1 cellular context compared by ENCODE assay signal in genomic region chr9:110220809-110221208, GRCh38.
TF ChIP-seq lines count a peak whose summit lies in the region.

No MANE protein-coding gene starts in this region.

TF ChIP-seq in HepG2, 621 proteins besides CTCF, POLR2A, EP300 and RAD21 (continued from another document and continues in another):
- no peak for TF ChIP-seq POLR2G (IDR thresholded peaks at IDR 0.05; ENCODE audit: low read depth, low read length)
- TF ChIP-seq SALL1 (CRISPR knock-in tag; IDR thresholded peaks at IDR 0.05), result peak; percentile 88
- peak; percentile 71; the same call in 1 of the 2 replicates for TF ChIP-seq CREM (IDR thresholded peaks at IDR 0.05)
- TF ChIP-seq CREM (CRISPR knock-in tag; IDR thresholded peaks at IDR 0.05), result no peak
- TF ChIP-seq ZNF570 (CRISPR knock-in tag; IDR thresholded peaks at IDR 0.05; ENCODE audit: borderline replicate concordance), result no peak
- TF ChIP-seq NRL (CRISPR knock-in tag; IDR thresholded peaks at IDR 0.05; ENCODE audit: borderline replicate concordance), result no peak
- TF ChIP-seq IRF9 (CRISPR knock-in tag; IDR thresholded peaks at IDR 0.05; ENCODE audit: borderline replicate concordance), result no peak
- no peak for TF ChIP-seq HMGA1 (CRISPR knock-in tag; conservative IDR thresholded peaks at IDR 0.05)
- no peak for TF ChIP-seq ZFP36 (IDR thresholded peaks at IDR 0.05; ENCODE audit: borderline replicate concordance, low read depth, low read length, partially characterized antibody)
- TF ChIP-seq MTF2 (CRISPR knock-in tag; IDR thresholded peaks at IDR 0.05; ENCODE audit: borderline replicate concordance), result no peak
- no peak for TF ChIP-seq RNF219 (CRISPR knock-in tag; IDR thresholded peaks at IDR 0.05)
- no peak for TF ChIP-seq KLF9 (CRISPR knock-in tag; IDR thresholded peaks at IDR 0.05; ENCODE audit: low read depth)
- TF ChIP-seq GPN1 (CRISPR knock-in tag; IDR thresholded peaks at IDR 0.05; ENCODE audit: borderline replicate concordance), result no peak
- TF ChIP-seq ZBTB39 (CRISPR knock-in tag; IDR thresholded peaks at IDR 0.05), result peak; percentile 98
- no peak for TF ChIP-seq ZNF501 (CRISPR knock-in tag; IDR thresholded peaks at IDR 0.05)
- TF ChIP-seq PAWR (CRISPR knock-in tag; IDR thresholded peaks at IDR 0.05; ENCODE audit: borderline replicate concordance), result no peak
- 0 out of 2 replicates have a peak, but pooled peaks have one; percentile 26 for TF ChIP-seq FOXK2 (IDR thresholded peaks at IDR 0.05)
- TF ChIP-seq SMC3 (IDR thresholded peaks at IDR 0.05; ENCODE audit: low read length), result no peak
- no peak for TF ChIP-seq ZUFSP (CRISPR knock-in tag; IDR thresholded peaks at IDR 0.05; ENCODE audit: borderline replicate concordance)
- TF ChIP-seq MTA1 (CRISPR knock-in tag; IDR thresholded peaks at IDR 0.05; ENCODE audit: borderline replicate concordance), result no peak
- TF ChIP-seq HOXA5 (CRISPR knock-in tag; IDR thresholded peaks at IDR 0.05), result no peak
- TF ChIP-seq PCBP2 (optimal IDR thresholded peaks at IDR 0.05; ENCODE audit: low read depth, low read length, poor library complexity, severe bottlenecking), result no peak
- peak; percentile 83 for TF ChIP-seq ZNF414 (CRISPR knock-in tag; IDR thresholded peaks at IDR 0.05)
- TF ChIP-seq ZNF629 (CRISPR knock-in tag; conservative IDR thresholded peaks at IDR 0.05), result no peak
- no peak for TF ChIP-seq NPAS2 (CRISPR knock-in tag; IDR thresholded peaks at IDR 0.05; ENCODE audit: borderline replicate concordance)
- TF ChIP-seq NFE2L2 (IDR thresholded peaks at IDR 0.05; ENCODE audit: low read length), result no peak
- TF ChIP-seq CSRNP1 (CRISPR knock-in tag; IDR thresholded peaks at IDR 0.05), result no peak
- TF ChIP-seq ZNF768 (CRISPR knock-in tag; IDR thresholded peaks at IDR 0.05), result no peak
- no peak for TF ChIP-seq UBTF (CRISPR knock-in tag; IDR thresholded peaks at IDR 0.05)
- TF ChIP-seq RXRA (CRISPR knock-in tag; IDR thresholded peaks at IDR 0.05), result peak; percentile 47; the same call in 1 of the 2 replicates
- no peak for TF ChIP-seq ZBTB38 (CRISPR knock-in tag; IDR thresholded peaks at IDR 0.05)
- no peak for TF ChIP-seq RNF2 (conservative IDR thresholded peaks at IDR 0.05; ENCODE audit: low read depth)
- 0 out of 2 replicates have a peak, but pooled peaks have one; percentile 46 for TF ChIP-seq ZFP36L1 (CRISPR knock-in tag; IDR thresholded peaks at IDR 0.05)
- TF ChIP-seq TEAD2 (CRISPR knock-in tag; IDR thresholded peaks at IDR 0.05), result no peak
- no peak for TF ChIP-seq ZNF879 (CRISPR knock-in tag; IDR thresholded peaks at IDR 0.05)
- TF ChIP-seq ZNF558 (CRISPR knock-in tag; IDR thresholded peaks at IDR 0.05; ENCODE audit: borderline replicate concordance), result no peak
- no peak for TF ChIP-seq NFATC3 (CRISPR knock-in tag; IDR thresholded peaks at IDR 0.05)
- no peak for TF ChIP-seq MYC (CRISPR knock-in tag; IDR thresholded peaks at IDR 0.05; ENCODE audit: borderline replicate concordance)
- no peak for TF ChIP-seq GLI4 (CRISPR knock-in tag; IDR thresholded peaks at IDR 0.05; ENCODE audit: borderline replicate concordance)
- TF ChIP-seq FOXA1 (IDR thresholded peaks at IDR 0.05), result no peak
- peak; percentile 69 for TF ChIP-seq FOXA1 (CRISPR knock-in tag; IDR thresholded peaks at IDR 0.05)
- TF ChIP-seq PREB (CRISPR knock-in tag; IDR thresholded peaks at IDR 0.05), result no peak
- no peak for TF ChIP-seq ZNF749 (CRISPR knock-in tag; IDR thresholded peaks at IDR 0.05; ENCODE audit: borderline replicate concordance)
- TF ChIP-seq SNAPC2 (CRISPR knock-in tag; IDR thresholded peaks at IDR 0.05), result peak; percentile 74
- TF ChIP-seq NR2C2 (CRISPR knock-in tag; IDR thresholded peaks at IDR 0.05; ENCODE audit: borderline replicate concordance), result peak; percentile 91
- TF ChIP-seq FOXO1 (CRISPR knock-in tag; IDR thresholded peaks at IDR 0.05), result peak; percentile 56; the same call in 1 of the 2 replicates
- no peak for TF ChIP-seq ZNF225 (CRISPR knock-in tag; IDR thresholded peaks at IDR 0.05)
- no peak for TF ChIP-seq ZNF83 (CRISPR knock-in tag; IDR thresholded peaks at IDR 0.05; ENCODE audit: borderline replicate concordance)
- no peak for TF ChIP-seq ZNF839 (CRISPR knock-in tag; IDR thresholded peaks at IDR 0.05; ENCODE audit: borderline replicate concordance)
- no peak for TF ChIP-seq ETS1 (CRISPR knock-in tag; IDR thresholded peaks at IDR 0.05)
- TF ChIP-seq SKIL (CRISPR knock-in tag; IDR thresholded peaks at IDR 0.05; ENCODE audit: borderline replicate concordance), result 0 out of 2 replicates have a peak, but pooled peaks have one; percentile 59
- TF ChIP-seq FOXJ3 (CRISPR knock-in tag; IDR thresholded peaks at IDR 0.05; ENCODE audit: borderline replicate concordance), result peak; percentile 87; the same call in 1 of the 2 replicates
- TF ChIP-seq IKZF1 (IDR thresholded peaks at IDR 0.05), result no peak
- no peak for TF ChIP-seq ZNF382 (CRISPR knock-in tag; IDR thresholded peaks at IDR 0.05; ENCODE audit: borderline replicate concordance)
- no peak for TF ChIP-seq NFE2 (CRISPR knock-in tag; IDR thresholded peaks at IDR 0.05)
- peak; percentile 88 for TF ChIP-seq RXRB (CRISPR knock-in tag; IDR thresholded peaks at IDR 0.05; ENCODE audit: borderline replicate concordance)
- TF ChIP-seq MAFK (conservative IDR thresholded peaks at IDR 0.05 in 1 of 2, IDR thresholded peaks at IDR 0.05 in 1 of 2; ENCODE audit: low read length in 2 of 2), result no peak
